1 cellular context compared by ENCODE assay signal in genomic region chr10:17407040-17407439, GRCh38.
A peak's percentile ranks its signal among the peaks of the same experiment; 100 is the strongest.
TF ChIP-seq lines count a peak whose summit lies in the region.

No MANE protein-coding gene starts in this region.

TF ChIP-seq in K562, 482 proteins besides CTCF, POLR2A, EP300 and RAD21 (continued from another document):
- TF ChIP-seq, protein P1, sequence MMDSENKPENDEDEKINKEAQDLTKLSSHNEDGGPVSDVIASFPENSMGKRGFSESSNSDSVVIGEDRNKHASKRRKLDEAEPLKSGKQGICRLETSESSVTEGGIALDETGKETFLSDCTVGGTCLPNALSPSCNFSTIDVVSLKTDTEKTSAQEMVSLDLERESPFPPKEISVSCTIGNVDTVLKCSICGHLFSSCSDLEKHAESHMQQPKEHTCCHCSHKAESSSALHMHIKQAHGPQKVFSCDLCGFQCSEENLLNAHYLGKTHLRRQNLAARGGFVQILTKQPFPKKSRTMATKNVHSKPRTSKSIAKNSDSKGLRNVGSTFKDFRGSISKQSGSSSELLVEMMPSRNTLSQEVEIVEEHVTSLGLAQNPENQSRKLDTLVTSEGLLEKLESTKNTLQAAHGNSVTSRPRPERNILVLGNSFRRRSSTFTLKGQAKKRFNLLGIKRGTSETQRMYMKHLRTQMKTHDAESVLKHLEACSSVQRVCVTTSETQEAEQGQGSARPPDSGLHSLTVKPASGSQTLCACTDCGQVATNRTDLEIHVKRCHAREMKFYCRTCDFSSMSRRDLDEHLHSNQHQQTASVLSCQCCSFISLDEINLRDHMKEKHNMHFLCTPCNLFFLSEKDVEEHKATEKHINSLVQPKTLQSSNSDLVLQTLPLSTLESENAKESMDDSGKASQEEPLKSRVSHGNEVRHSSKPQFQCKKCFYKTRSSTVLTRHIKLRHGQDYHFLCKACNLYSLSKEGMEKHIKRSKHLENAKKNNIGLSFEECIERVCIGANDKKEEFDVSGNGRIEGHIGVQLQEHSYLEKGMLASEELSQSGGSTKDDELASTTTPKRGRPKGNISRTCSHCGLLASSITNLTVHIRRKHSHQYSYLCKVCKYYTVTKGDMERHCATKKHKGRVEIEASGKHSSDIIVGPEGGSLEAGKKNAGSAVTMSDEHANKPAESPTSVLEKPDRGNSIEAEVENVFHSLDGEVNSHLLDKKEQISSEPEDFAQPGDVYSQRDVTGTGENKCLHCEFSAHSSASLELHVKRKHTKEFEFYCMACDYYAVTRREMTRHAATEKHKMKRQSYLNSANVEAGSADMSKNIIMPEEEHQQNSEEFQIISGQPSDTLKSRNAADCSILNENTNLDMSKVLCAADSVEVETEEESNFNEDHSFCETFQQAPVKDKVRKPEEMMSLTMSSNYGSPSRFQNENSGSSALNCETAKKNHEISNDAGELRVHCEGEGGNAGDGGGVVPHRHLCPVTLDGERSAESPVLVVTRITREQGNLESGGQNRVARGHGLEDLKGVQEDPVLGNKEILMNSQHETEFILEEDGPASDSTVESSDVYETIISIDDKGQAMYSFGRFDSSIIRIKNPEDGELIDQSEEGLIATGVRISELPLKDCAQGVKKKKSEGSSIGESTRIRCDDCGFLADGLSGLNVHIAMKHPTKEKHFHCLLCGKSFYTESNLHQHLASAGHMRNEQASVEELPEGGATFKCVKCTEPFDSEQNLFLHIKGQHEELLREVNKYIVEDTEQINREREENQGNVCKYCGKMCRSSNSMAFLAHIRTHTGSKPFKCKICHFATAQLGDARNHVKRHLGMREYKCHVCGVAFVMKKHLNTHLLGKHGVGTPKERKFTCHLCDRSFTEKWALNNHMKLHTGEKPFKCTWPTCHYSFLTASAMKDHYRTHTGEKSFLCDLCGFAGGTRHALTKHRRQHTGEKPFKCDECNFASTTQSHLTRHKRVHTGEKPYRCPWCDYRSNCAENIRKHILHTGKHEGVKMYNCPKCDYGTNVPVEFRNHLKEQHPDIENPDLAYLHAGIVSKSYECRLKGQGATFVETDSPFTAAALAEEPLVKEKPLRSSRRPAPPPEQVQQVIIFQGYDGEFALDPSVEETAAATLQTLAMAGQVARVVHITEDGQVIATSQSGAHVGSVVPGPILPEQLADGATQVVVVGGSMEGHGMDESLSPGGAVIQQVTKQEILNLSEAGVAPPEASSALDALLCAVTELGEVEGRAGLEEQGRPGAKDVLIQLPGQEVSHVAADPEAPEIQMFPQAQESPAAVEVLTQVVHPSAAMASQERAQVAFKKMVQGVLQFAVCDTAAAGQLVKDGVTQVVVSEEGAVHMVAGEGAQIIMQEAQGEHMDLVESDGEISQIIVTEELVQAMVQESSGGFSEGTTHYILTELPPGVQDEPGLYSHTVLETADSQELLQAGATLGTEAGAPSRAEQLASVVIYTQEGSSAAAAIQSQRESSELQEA (IDR thresholded peaks at IDR 0.05; ENCODE audit: low read depth) = no peak
- peak; percentile 75 for TF ChIP-seq PKNOX1 (IDR thresholded peaks at IDR 0.05)
- TF ChIP-seq TAF7 (tag; IDR thresholded peaks at IDR 0.05) = no peak
- TF ChIP-seq ZNF830 (CRISPR knock-in tag; IDR thresholded peaks at IDR 0.05) = no peak
- peak; percentile 50 for TF ChIP-seq RFX1 (IDR thresholded peaks at IDR 0.05)
TF ChIP-seq in K562: peak in this region for 3.
